In the genomic region with DNA sequence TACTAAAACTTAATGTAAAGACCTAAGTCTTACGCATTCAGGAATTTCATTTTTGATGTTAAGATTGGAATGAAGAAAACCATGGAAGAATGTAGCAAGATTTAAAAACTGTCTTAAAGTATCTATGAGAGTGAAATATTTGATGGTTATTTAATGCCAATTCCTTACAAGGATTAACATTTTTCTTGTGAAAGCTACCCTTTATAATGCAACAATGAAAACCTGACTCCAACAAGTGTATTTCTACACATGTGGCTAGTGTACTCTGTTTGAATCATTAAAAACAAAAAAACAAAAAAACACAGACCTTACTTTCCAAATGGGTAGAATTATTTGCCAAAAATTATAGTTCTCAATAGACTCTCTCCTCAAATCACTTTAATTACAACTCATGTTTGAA, we compare ENCODE assay signal across 25 cellular contexts.
DNase-seq lines count a peak whose midpoint lies in the region; ATAC-seq and TF ChIP-seq lines count a peak whose summit lies in the region.
"Had no signal": no experiment of that assay in that cellular context is flagged by ENCODE, and none has a peak within 500 bp of the region (broad histone marks: within the 10 kb centered on the region; RNA-seq: fewer than 3 reads in every experiment).

No MANE protein-coding gene starts in this region.

- peaks cover 32% of the 10 kb centered on the region for H3K4me1 Mint-ChIP-seq in MCF 10A (ENCODE audit: insufficient read depth, unreplicated experiment)
- peaks cover 4% of the 10 kb centered on the region for H3K4me1 Mint-ChIP-seq in activated naive CD8-positive, alpha-beta T cell treated with anti-CD3 and anti-CD28 coated beads, Interleukin-2, amount 50 U/mL, for 24 hours

- H3K27me3 Mint-ChIP-seq in MCF 10A (ENCODE audit: insufficient read depth, unreplicated experiment), result no peaks in the 10 kb centered on the region
- H3K27me3 Mint-ChIP-seq in activated naive CD8-positive, alpha-beta T cell treated with anti-CD3 and anti-CD28 coated beads, Interleukin-2, amount 50 U/mL, for 24 hours, result peaks cover 2% of the 10 kb centered on the region
- H3K27me3 Mint-ChIP-seq: CD4-positive, alpha-beta T cell had no signal

- intact Hi-C loops in MCF 10A (cut with micrococcal nuclease) (no loop called here), breast epithelium (cut with DNase I; ENCODE audit: low total_unique reads) (no loop called here)

- POLR2A ChIA-PET in MCF 10A (lab: Yijun Ruan, JAX), result no interaction called here

- H3K9me3 ChIP-seq in breast epithelium, result no peaks in the 10 kb centered on the region
- H3K9me3 ChIP-seq: BLaER1 had no signal

- no peak overlapping the region for H3K27ac ChIP-seq in breast epithelium
- peak overlapping the region; percentile 96 for H3K27ac ChIP-seq in foreskin keratinocyte
- H3K27ac ChIP-seq: 22Rv1, BLaER1, HL-60 had no signal

- TF ChIP-seq CTCF in MCF 10A (IDR thresholded peaks at IDR 0.05; ENCODE audit: unreplicated experiment) (no peak), breast epithelium (IDR thresholded peaks at IDR 0.05) (no peak), foreskin keratinocyte (conservative IDR thresholded peaks at IDR 0.05) (no peak)

- H3K9me3 Mint-ChIP-seq in MCF 10A (ENCODE audit: unreplicated experiment), result peaks cover 28% of the 10 kb centered on the region
- no peaks in the 10 kb centered on the region for H3K9me3 Mint-ChIP-seq in activated naive CD8-positive, alpha-beta T cell treated with anti-CD3 and anti-CD28 coated beads, Interleukin-2, amount 50 U/mL, for 24 hours
- H3K9me3 Mint-ChIP-seq: CD4-positive, alpha-beta T cell; H9 had no signal

- no peaks in the 10 kb centered on the region for H3K27me3 ChIP-seq in breast epithelium
- H3K27me3 ChIP-seq in foreskin keratinocyte, result no peaks in the 10 kb centered on the region
- H3K27me3 ChIP-seq: BLaER1, MG63 had no signal

- H3K4me1 ChIP-seq in breast epithelium (no peaks in the 10 kb centered on the region), foreskin keratinocyte (peaks cover 33% of the 10 kb centered on the region)

- peak overlapping the region; percentile 98 for H3K27ac Mint-ChIP-seq in MCF 10A (ENCODE audit: low read depth, unreplicated experiment)
- no peak overlapping the region for H3K27ac Mint-ChIP-seq in activated naive CD8-positive, alpha-beta T cell treated with anti-CD3 and anti-CD28 coated beads, Interleukin-2, amount 50 U/mL, for 24 hours
- H3K27ac Mint-ChIP-seq: CD4-positive, alpha-beta T cell; H9 had no signal

- no peaks in the 10 kb centered on the region for H3K36me3 Mint-ChIP-seq in MCF 10A (ENCODE audit: insufficient read depth, unreplicated experiment)
- H3K36me3 Mint-ChIP-seq in activated naive CD8-positive, alpha-beta T cell treated with anti-CD3 and anti-CD28 coated beads, Interleukin-2, amount 50 U/mL, for 24 hours (ENCODE audit: low read depth), result no peaks in the 10 kb centered on the region

- no peak for ATAC-seq in foreskin keratinocyte
- ATAC-seq in activated naive CD8-positive, alpha-beta T cell treated with anti-CD3 and anti-CD28 coated beads, Interleukin-2, amount 50 U/mL, for 24 hours, result no peak
- ATAC-seq: GM12878, HepG2, PC-3, SK-N-SH treated with all-trans-retinoic acid at 6 μM for 48 hours had no signal

- CTCF ChIA-PET in MCF 10A (lab: Yijun Ruan, JAX), result no interaction called here

- TF ChIP-seq POLR2A in breast epithelium (IDR thresholded peaks at IDR 0.05), result no peak

- no peaks in the 10 kb centered on the region for H3K36me3 ChIP-seq in breast epithelium
- H3K36me3 ChIP-seq: BLaER1, MG63 had no signal

- DNase-seq in MCF 10A (ENCODE audit: unreplicated experiment), result no peak
- no peak for DNase-seq in breast epithelium (ENCODE audit: low spot score in 2 of 2)
- DNase-seq in amniotic epithelial cell (ENCODE audit: low read depth), result peak; percentile 26
- no peak for DNase-seq in foreskin keratinocyte
- no peak for DNase-seq in CD1c-positive myeloid dendritic cell (ENCODE audit: extremely low spot score)
- no peak for DNase-seq in COR-L47 (lab: John Stamatoyannopoulos, UW)
- DNase-seq in activated naive CD8-positive, alpha-beta T cell treated with anti-CD3 and anti-CD28 coated beads, Interleukin-2, amount 50 U/mL, for 24 hours, result no peak
- no peak for DNase-seq in HPDE6-E6E7 (ENCODE audit: extremely low spot score)
- DNase-seq: CD4-positive, alpha-beta T cell; H9; KBM-7; MG63; NCI-H1694; NCI-H2029 treated with DMSO at 0.1 percent for 48 hours; NCI-H446 treated with DMSO at 0.1 percent for 48 hours; NCI-H526; NCI-H82; NK-92 treated with Interleukin-12 subunit alpha and Interleukin-12 subunit beta, amount 100 ng/mL, for 24 hours; PC-3 had no signal

- H3K4me3 ChIP-seq in breast epithelium, result no peak overlapping the region
- H3K4me3 ChIP-seq: BLaER1, GM12878, MG63 had no signal

- H3K4me3 Mint-ChIP-seq in MCF 10A (ENCODE audit: unreplicated experiment), result no peak overlapping the region
- no peak overlapping the region for H3K4me3 Mint-ChIP-seq in activated naive CD8-positive, alpha-beta T cell treated with anti-CD3 and anti-CD28 coated beads, Interleukin-2, amount 50 U/mL, for 24 hours
- H3K4me3 Mint-ChIP-seq: CD4-positive, alpha-beta T cell; H9 had no signal

- BruUV-seq in MCF 10A (replicated peaks; lab: Mats Ljungman, UMichigan), result no TSS peak
